Comparison of ENCODE assay signal across 10 cellular contexts in the genomic region with DNA sequence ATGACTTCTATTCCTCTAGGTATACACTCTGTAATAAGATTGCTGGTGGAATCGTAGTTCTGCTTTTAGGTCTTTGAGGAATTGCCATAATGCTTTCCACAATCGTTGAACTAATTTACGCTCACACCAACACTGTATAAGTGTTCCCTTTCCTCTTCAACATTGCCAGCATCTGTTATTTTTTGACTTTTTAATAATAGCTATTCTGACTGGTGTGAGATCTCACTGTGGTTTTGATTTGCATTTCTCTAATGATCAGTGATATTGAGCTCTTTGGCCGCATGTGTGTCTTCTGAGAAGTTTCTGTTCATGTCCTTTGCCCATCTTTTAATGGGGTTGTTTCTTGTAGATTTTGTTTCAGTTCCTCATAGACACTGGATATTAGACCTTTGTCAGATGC. TPM values are rescaled to one million over a fixed set of nuclear protein-coding genes. Genes with fewer than 3 reads are reported as not detected.
DNase-seq lines count a peak whose midpoint lies in the region; ATAC-seq and TF ChIP-seq lines count a peak whose summit lies in the region.
"Had no signal": no experiment of that assay in that cellular context is flagged by ENCODE, and none has a peak within 500 bp of the region (broad histone marks: within the 10 kb centered on the region; RNA-seq: fewer than 3 reads in every experiment).

No MANE protein-coding gene starts in this region.

- DNase-seq in activated naive CD4-positive, alpha-beta T cell treated with anti-CD3 and anti-CD28 coated beads, Interleukin-2, amount 10 ng/mL, durations not matched to agents 7 days and 5 days, result no peak
- no peak for DNase-seq in activated naive CD4-positive, alpha-beta T cell treated with anti-CD3 and anti-CD28 coated beads, Interleukin-2, amount 50 U/mL, for 16 hours
- DNase-seq in stimulated activated naive B cell treated with anti-CD40 and anti-IgM and Interleukin-4, amounts not matched to agents 10 μg/mL and 1 μg/mL and 100 μg/mL, for 72 hours, result peak; percentile 21
- DNase-seq in SKM-1 treated with dmso at 0.1 percent for 144 hours (lab: John Stamatoyannopoulos, UW; ENCODE audit: unreplicated experiment), result no peak
- DNase-seq in BE2C, result no peak
- no peak for DNase-seq in GM23248
- DNase-seq: activated CD8-positive, alpha-beta memory T cell treated with anti-CD3 and anti-CD28 coated beads, Interleukin-2, amount 10 ng/mL, durations not matched to agents 7 days and 5 days; glutamatergic neuron had no signal

- H3K4me2 ChIP-seq in GM23248 (ENCODE audit: unreplicated experiment), result no peak overlapping the region

- no peak overlapping the region for H3K9ac ChIP-seq in GM23248

- no peaks in the 10 kb centered on the region for H4K20me1 ChIP-seq in GM23248 (ENCODE audit: insufficient read depth)

- no peaks in the 10 kb centered on the region for H3F3A ChIP-seq in GM23248 (ENCODE audit: insufficient read depth)

- no peak overlapping the region for H3K4me3 Mint-ChIP-seq in activated naive CD4-positive, alpha-beta T cell treated with anti-CD3 and anti-CD28 coated beads, Interleukin-2, amount 10 ng/mL, durations not matched to agents 7 days and 5 days
- peak overlapping the region; percentile 1 to 15 for H3K4me3 Mint-ChIP-seq in stimulated activated naive B cell treated with anti-CD40 and anti-IgM and Interleukin-4, amounts not matched to agents 10 μg/mL and 1 μg/mL and 100 μg/mL, for 72 hours
- H3K4me3 Mint-ChIP-seq: activated CD8-positive, alpha-beta memory T cell treated with anti-CD3 and anti-CD28 coated beads, Interleukin-2, amount 10 ng/mL, durations not matched to agents 7 days and 5 days had no signal

- CTCF ChIA-PET in activated naive CD4-positive, alpha-beta T cell treated with anti-CD3 and anti-CD28 coated beads, Interleukin-2, amount 10 ng/mL, durations not matched to agents 7 days and 5 days (lab: Charles Lee), result no interaction called here

- H3K27me3 ChIP-seq in BE2C (no peaks in the 10 kb centered on the region), GM23248 (replicated peaks; ENCODE audit: insufficient read depth) (no peaks in the 10 kb centered on the region)

- H3K27ac Mint-ChIP-seq in activated naive CD4-positive, alpha-beta T cell treated with anti-CD3 and anti-CD28 coated beads, Interleukin-2, amount 10 ng/mL, durations not matched to agents 7 days and 5 days, result peak overlapping the region; percentile 34
- peak overlapping the region; percentile 33 for H3K27ac Mint-ChIP-seq in stimulated activated naive B cell treated with anti-CD40 and anti-IgM and Interleukin-4, amounts not matched to agents 10 μg/mL and 1 μg/mL and 100 μg/mL, for 72 hours
- H3K27ac Mint-ChIP-seq: activated CD8-positive, alpha-beta memory T cell treated with anti-CD3 and anti-CD28 coated beads, Interleukin-2, amount 10 ng/mL, durations not matched to agents 7 days and 5 days had no signal

- 92 to 99% methylated on average over 4 of the region's 4 CpGs for whole genome bisulfite sequencing in GM23248 (ENCODE audit: low coverage in 1 of 2, low lambda C conversion rate in 2 of 2, missing lambda C conversion rate in 2 of 2), 2 experiments

- peaks cover 53% of the 10 kb centered on the region for H3K4me1 Mint-ChIP-seq in activated naive CD4-positive, alpha-beta T cell treated with anti-CD3 and anti-CD28 coated beads, Interleukin-2, amount 10 ng/mL, durations not matched to agents 7 days and 5 days
- peaks cover 25 to 45% of the 10 kb centered on the region in 2 donors for H3K4me1 Mint-ChIP-seq in stimulated activated naive B cell treated with anti-CD40 and anti-IgM and Interleukin-4, amounts not matched to agents 10 μg/mL and 1 μg/mL and 100 μg/mL, for 72 hours

- no peak overlapping the region for H3K4me3 ChIP-seq in BE2C (ENCODE audit: low read depth, low read length)
- no peak overlapping the region for H3K4me3 ChIP-seq in GM23248

- H3K4me1 ChIP-seq in BE2C, result peaks cover 8% of the 10 kb centered on the region
- no peaks in the 10 kb centered on the region for H3K4me1 ChIP-seq in GM23248 (ENCODE audit: insufficient read depth)

- H3K9me2 ChIP-seq in GM23248 (ENCODE audit: insufficient read depth), result no peaks in the 10 kb centered on the region

- in situ Hi-C loops in GM23248 (cut with MboI), result no loop called here

- H3K9me3 ChIP-seq in BE2C, result no peaks in the 10 kb centered on the region
- H3K9me3 ChIP-seq in GM23248 (ENCODE audit: low read depth), result no peaks in the 10 kb centered on the region

- H3K27me3 Mint-ChIP-seq in activated naive CD4-positive, alpha-beta T cell treated with anti-CD3 and anti-CD28 coated beads, Interleukin-2, amount 10 ng/mL, durations not matched to agents 7 days and 5 days, result no peaks in the 10 kb centered on the region
- no peaks in the 10 kb centered on the region for H3K27me3 Mint-ChIP-seq in stimulated activated naive B cell treated with anti-CD40 and anti-IgM and Interleukin-4, amounts not matched to agents 10 μg/mL and 1 μg/mL and 100 μg/mL, for 72 hours
- H3K27me3 Mint-ChIP-seq: activated CD8-positive, alpha-beta memory T cell treated with anti-CD3 and anti-CD28 coated beads, Interleukin-2, amount 10 ng/mL, durations not matched to agents 7 days and 5 days had no signal

- H3K36me3 ChIP-seq in BE2C (peaks cover 67% of the 10 kb centered on the region), GM23248 (ENCODE audit: low read depth) (peaks cover 7% of the 10 kb centered on the region; the same call in 1 of the 2 replicates)

- ATAC-seq in GM21737 (IDR thresholded peaks at IDR 0.05; ENCODE audit: unreplicated experiment), result peak; percentile 98
- peak; percentile 99 for ATAC-seq in HG03432 (IDR thresholded peaks at IDR 0.05; ENCODE audit: unreplicated experiment)
- ATAC-seq in stimulated activated naive B cell treated with anti-CD40 and anti-IgM and Interleukin-4, amounts not matched to agents 10 μg/mL and 1 μg/mL and 100 μg/mL, for 72 hours (replicated peaks), result peak; percentile 95 to 98
- ATAC-seq: activated CD8-positive, alpha-beta memory T cell treated with anti-CD3 and anti-CD28 coated beads, Interleukin-2, amount 10 ng/mL, durations not matched to agents 7 days and 5 days had no signal

- H3K79me2 ChIP-seq in GM23248 (ENCODE audit: insufficient read depth), result peaks cover 21% of the 10 kb centered on the region

- no peak for TF ChIP-seq CTCF in BE2C (IDR thresholded peaks at IDR 0.05; ENCODE audit: low read depth, low read length)

- H3K27ac ChIP-seq in GM23248, result no peak overlapping the region

- no peak overlapping the region for H2AFZ ChIP-seq in GM23248

- peaks cover 10% of the 10 kb centered on the region for H3K9me3 Mint-ChIP-seq in activated naive CD4-positive, alpha-beta T cell treated with anti-CD3 and anti-CD28 coated beads, Interleukin-2, amount 10 ng/mL, durations not matched to agents 7 days and 5 days
- H3K9me3 Mint-ChIP-seq in stimulated activated naive B cell treated with anti-CD40 and anti-IgM and Interleukin-4, amounts not matched to agents 10 μg/mL and 1 μg/mL and 100 μg/mL, for 72 hours, result peaks cover 4% of the 10 kb centered on the region in 2 donors

- H3K36me3 Mint-ChIP-seq in activated naive CD4-positive, alpha-beta T cell treated with anti-CD3 and anti-CD28 coated beads, Interleukin-2, amount 10 ng/mL, durations not matched to agents 7 days and 5 days, result peaks cover 87% of the 10 kb centered on the region
- peaks cover 58 to 83% of the 10 kb centered on the region in 2 donors for H3K36me3 Mint-ChIP-seq in stimulated activated naive B cell treated with anti-CD40 and anti-IgM and Interleukin-4, amounts not matched to agents 10 μg/mL and 1 μg/mL and 100 μg/mL, for 72 hours

RNA-seq across cellular contexts. Expression of gene NXPE3, which starts 12.8 kb away (rescaled TPM):
- 24.5 TPM for polyA plus RNA-seq in BE2C (2012; ENCODE audit: insufficient read depth, insufficient read length, low read depth)
- 5.4 and 14.0 TPM in 2 replicates for total RNA-seq in GM23248 (2014; rRNA removed; shearing (Covaris generic))
- 10.8 and 12.6 TPM in 2 replicates for polyA plus RNA-seq in GM23248 (2016; fragmentation: Nextera tagmentation; extraction: Ambion mirVana)

RNA-seq across cellular contexts. Expression of gene NFKBIZ, which starts 57.5 kb away (rescaled TPM):
- polyA plus RNA-seq in BE2C (2012; ENCODE audit: insufficient read depth, insufficient read length, low read depth), result 2.0 TPM
- 19.1 and 34.3 TPM in 2 replicates for total RNA-seq in GM23248 (2014; rRNA removed; shearing (Covaris generic))
- 11.5 and 15.7 TPM in 2 replicates for polyA plus RNA-seq in GM23248 (2016; fragmentation: Nextera tagmentation; extraction: Ambion mirVana)
